ENCODE assay signal across 12 cellular contexts in the genomic region with DNA sequence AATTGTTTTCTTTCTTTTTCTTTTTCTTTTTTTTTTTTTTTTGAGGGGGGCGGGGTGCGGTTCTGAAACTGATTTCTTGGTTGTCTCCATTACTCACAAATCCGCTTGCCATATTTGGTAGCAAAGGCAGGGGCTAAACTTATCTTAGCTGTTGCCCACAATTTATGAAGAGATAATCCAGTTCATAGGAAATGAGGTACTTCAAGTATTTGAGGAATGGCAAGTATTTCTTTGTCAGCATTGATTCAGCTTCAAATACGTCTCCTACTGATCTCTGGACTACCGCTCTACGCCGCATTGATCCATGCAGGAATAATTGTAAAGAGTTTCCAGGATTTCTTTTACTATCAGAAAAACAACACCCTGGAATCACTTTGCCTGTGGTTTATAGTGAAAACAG.
DNase-seq lines count a peak whose midpoint lies in the region; FAIRE-seq and TF ChIP-seq lines count a peak whose summit lies in the region.
"Had no signal": no experiment of that assay in that cellular context is flagged by ENCODE, and none has a peak within 500 bp of the region (broad histone marks: within the 10 kb centered on the region; RNA-seq: fewer than 3 reads in every experiment).

No MANE protein-coding gene starts in this region.

- no peaks in the 10 kb centered on the region for H3K36me3 Mint-ChIP-seq in CD14-positive monocyte

- FAIRE-seq in RCC 7860 (lab: Jason Lieb, UNC) (peak; percentile 93), endothelial cell of umbilical vein (lab: Jason Lieb, UNC) (peak; percentile 64)

- dilution Hi-C loops in endothelial cell of umbilical vein (cut with MboI; ENCODE audit: extremely low pct_ligation_motif_present, low sequenced_read_pairs) = no loop called here

- TF ChIP-seq CTCF in endothelial cell of umbilical vein (IDR thresholded peaks at IDR 0.05; ENCODE audit: extremely low read depth in 1 of 2, insufficient read depth in 1 of 2, low read depth in 1 of 2, low read length in 2 of 2) (no peak), CD14-positive monocyte (IDR thresholded peaks at IDR 0.05) (no peak)

- peak overlapping the region; percentile 93 for H3K9ac ChIP-seq in endothelial cell of umbilical vein (replicated peaks; ENCODE audit: extremely low read depth, insufficient read depth, low read length)

- H2AFZ ChIP-seq in endothelial cell of umbilical vein (ENCODE audit: low read depth, low read length) = no peak overlapping the region

- peak overlapping the region; percentile 91 for H3K27ac ChIP-seq in endothelial cell of umbilical vein (ENCODE audit: insufficient read depth, low read depth, low read length)
- H3K27ac ChIP-seq: esophagus squamous epithelium, skin epidermis had no signal

- no peaks in the 10 kb centered on the region for H3K9me1 ChIP-seq in endothelial cell of umbilical vein (replicated peaks; ENCODE audit: control insufficient read depth, extremely low read depth, insufficient read depth, low read length)

- H3K9me3 ChIP-seq in endothelial cell of umbilical vein (replicated peaks; ENCODE audit: control insufficient read depth, insufficient read depth, low read length) = no peaks in the 10 kb centered on the region
- H3K9me3 ChIP-seq: esophagus squamous epithelium had no signal

- no peaks in the 10 kb centered on the region for H3K36me3 ChIP-seq in endothelial cell of umbilical vein (ENCODE audit: control insufficient read depth in 2 of 2, extremely low read depth in 1 of 2, insufficient read depth in 2 of 2, low read length in 2 of 2)
- H3K36me3 ChIP-seq: esophagus squamous epithelium had no signal

- H3K4me3 Mint-ChIP-seq in CD14-positive monocyte = no peak overlapping the region

- peak; percentile 96 for DNase-seq in EL
- DNase-seq in RCC 7860 (ENCODE audit: low spot score) = peak; percentile 99
- peak; percentile 89 for DNase-seq in endothelial cell of umbilical vein (ENCODE audit: low read depth, low spot score)
- DNase-seq in non-pigmented ciliary epithelial cell (ENCODE audit: low read depth) = peak; percentile 97
- no peak for DNase-seq in activated effector memory CD4-positive, alpha-beta T cell treated with anti-CD3 and anti-CD28 coated beads, Interleukin-2, amount 50 U/mL, for 16 hours
- no peak for DNase-seq in DMS114 treated with DMSO at 0.1 percent for 48 hours (lab: John Stamatoyannopoulos, UW; ENCODE audit: unreplicated experiment)
- DNase-seq in CD14-positive monocyte (ENCODE audit: low spot score) = no peak
- no peak for DNase-seq in posterior cingulate gyrus
- DNase-seq: DMS 273 treated with DMSO at 0.1 percent for 48 hours, esophagus squamous epithelium, T-helper 2 cell had no signal

- peaks cover 0 to 6% (median 2%) of the 10 kb centered on the region in 7 donors for H3K9me3 Mint-ChIP-seq in CD14-positive monocyte

- peaks cover 27% of the 10 kb centered on the region for H3K79me2 ChIP-seq in endothelial cell of umbilical vein (ENCODE audit: control insufficient read depth, insufficient read depth, low read length)

- no peaks in the 10 kb centered on the region for H3K27me3 ChIP-seq in endothelial cell of umbilical vein (ENCODE audit: control insufficient read depth in 2 of 2, insufficient read depth in 2 of 2, low read length in 2 of 2)
- H3K27me3 ChIP-seq: esophagus squamous epithelium had no signal

- POLR2A ChIA-PET in endothelial cell of umbilical vein (lab: Charles Lee) = interaction anchor here (0.5 to 1.3 kb wide), 6 partner anchors 15 to 379 kb away, joined by 3 to 10 read pairs (median 6); no protein-coding TSS in a partner anchor

- H3K4me1 Mint-ChIP-seq in CD14-positive monocyte = no peaks in the 10 kb centered on the region

- peak overlapping the region; percentile 89 for H3K4me2 ChIP-seq in endothelial cell of umbilical vein (ENCODE audit: insufficient read depth, low read length)

- peaks cover 0 to 3% (median 2%) of the 10 kb centered on the region in 3 donors for H3K27me3 Mint-ChIP-seq in CD14-positive monocyte (ENCODE audit: low read depth in 3 of 3)

- intact Hi-C loops in endothelial cell of umbilical vein (cut with micrococcal nuclease) (loop anchor here (1.0 kb wide), 6 partner anchors 53 to 258 kb away; no protein-coding TSS in a partner anchor), CD14-positive monocyte (cut with micrococcal nuclease) (no loop called here), posterior cingulate gyrus (cut with DNase I) (no loop called here)

- BruUV-seq in endothelial cell of umbilical vein (replicated peaks; lab: Mats Ljungman, UMichigan) = no TSS peak

- TF ChIP-seq POLR2A in endothelial cell of umbilical vein (IDR thresholded peaks at IDR 0.05; ENCODE audit: low read depth, low read length) = peak; percentile 69

- no peak overlapping the region for H3K27ac Mint-ChIP-seq in CD14-positive monocyte

- peaks cover 23% of the 10 kb centered on the region for H3K4me1 ChIP-seq in endothelial cell of umbilical vein (ENCODE audit: control insufficient read depth, extremely low read depth, insufficient read depth, low read length)
- H3K4me1 ChIP-seq: esophagus squamous epithelium had no signal

- CTCF ChIA-PET in endothelial cell of umbilical vein (lab: Charles Lee) = interaction anchor here (0.7 to 2.3 kb wide), 12 partner anchors 105 to 1159 kb away, joined by 3 to 15 read pairs (median 4); a partner anchor contains a TSS

- H3K4me3 ChIP-seq in endothelial cell of umbilical vein (replicated peaks in 1 of 3; ENCODE audit: insufficient read depth in 1 of 3, low read depth in 1 of 3, low read length in 3 of 3) = peak overlapping the region; percentile 31 to 94 (median 89)
- H3K4me3 ChIP-seq: esophagus squamous epithelium, skin epidermis had no signal

- H4K20me1 ChIP-seq in endothelial cell of umbilical vein (replicated peaks; ENCODE audit: control insufficient read depth, extremely low read depth, insufficient read depth, low read length) = no peaks in the 10 kb centered on the region

TF ChIP-seq in endothelial cell of umbilical vein, 7 proteins besides CTCF, POLR2A, EP300 and RAD21:
- TF ChIP-seq EZH2 (IDR thresholded peaks at IDR 0.05; ENCODE audit: borderline replicate concordance, low read depth, low read length, severe bottlenecking) (no peak), FOS (IDR thresholded peaks at IDR 0.05; ENCODE audit: borderline replicate concordance, insufficient read depth, low read length) (peak; percentile 53), JUN (IDR thresholded peaks at IDR 0.05; ENCODE audit: borderline replicate concordance, insufficient read depth, insufficient read length, low read depth) (peak; percentile 80), MYC (IDR thresholded peaks at IDR 0.05; ENCODE audit: low read depth, low read length) (no peak), GATA2 (IDR thresholded peaks at IDR 0.05; ENCODE audit: insufficient read depth, insufficient read length, low read depth, low read length) (peak; percentile 86), POLR2AphosphoS5 (IDR thresholded peaks at IDR 0.05; ENCODE audit: insufficient read depth, low read depth, low read length) (peak; percentile 91)
- TF ChIP-seq, protein P1, sequence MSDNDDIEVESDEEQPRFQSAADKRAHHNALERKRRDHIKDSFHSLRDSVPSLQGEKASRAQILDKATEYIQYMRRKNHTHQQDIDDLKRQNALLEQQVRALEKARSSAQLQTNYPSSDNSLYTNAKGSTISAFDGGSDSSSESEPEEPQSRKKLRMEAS (IDR thresholded peaks at IDR 0.05; ENCODE audit: insufficient read depth, insufficient read length) = no peak
TF ChIP-seq in endothelial cell of umbilical vein: peak in this region for 4.

Comparison
In these comparisons a context has a peak if more than half of its experiments do, and no peak if none do; other contexts are left out.
1. DNase-seq: peak in EL (single experiment), RCC 7860 (single experiment), endothelial cell of umbilical vein (single experiment) and non-pigmented ciliary epithelial cell (single experiment); none in activated effector memory CD4-positive, alpha-beta T cell treated with anti-CD3 and anti-CD28 coated beads, Interleukin-2, amount 50 U/mL, for 16 hours (single experiment), DMS114 treated with DMSO at 0.1 percent for 48 hours (single experiment), CD14-positive monocyte (single experiment) and posterior cingulate gyrus (0 of 10).